In the genomic region with DNA sequence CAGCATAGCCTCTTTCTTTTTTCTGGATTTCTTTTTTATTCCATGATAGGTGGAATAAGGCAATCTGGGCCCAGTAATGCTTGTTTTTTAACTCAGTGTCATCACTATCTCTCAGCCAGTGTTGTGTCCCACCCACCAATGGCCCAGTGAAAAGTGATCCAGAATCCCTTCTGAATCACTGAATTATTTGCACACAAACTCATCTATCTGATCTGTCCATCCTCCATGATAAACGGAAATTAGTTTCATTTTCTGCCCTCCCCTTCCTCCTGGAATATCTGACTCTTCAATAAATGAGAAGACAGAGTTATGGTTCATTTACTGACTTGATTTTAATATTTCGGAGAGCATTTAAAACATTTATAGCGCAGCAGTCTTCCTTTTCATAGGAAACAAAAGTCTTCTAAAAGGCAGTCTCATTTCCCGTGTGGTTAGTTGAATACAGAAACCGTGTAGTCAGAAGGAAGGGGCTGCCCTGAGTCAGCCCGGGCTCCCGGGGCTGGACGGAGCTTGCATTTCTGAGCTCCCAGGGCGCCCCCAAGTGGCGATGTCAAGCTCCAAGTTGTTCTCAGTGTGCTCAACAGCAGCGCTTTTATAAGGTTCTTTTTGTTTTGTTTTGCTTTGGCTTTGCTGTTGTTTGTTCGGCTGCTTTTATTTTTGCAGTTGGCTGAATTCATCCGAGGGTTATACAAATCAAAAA, we compare ENCODE assay signal across 9 cellular contexts. TPM values are rescaled to one million over a fixed set of nuclear protein-coding genes. Genes with fewer than 3 reads are reported as not detected.
DNase-seq lines count a peak whose midpoint lies in the region; ATAC-seq and TF ChIP-seq lines count a peak whose summit lies in the region.
"Not testable (repeated sequence)": the region's sequence is repeated elsewhere in the genome, so short reads cannot be mapped to it uniquely, and the experiment has no call there.
"Had no signal": no experiment of that assay in that cellular context is flagged by ENCODE, and none has a peak within 500 bp of the region (broad histone marks: within the 10 kb centered on the region; RNA-seq: fewer than 3 reads in every experiment).

No MANE protein-coding gene starts in this region.

- H3K4me3 Mint-ChIP-seq in activated T-cell treated with anti-CD3 and anti-CD28 coated beads, Interleukin-2, amount 50 U/mL, for 4 hours, result not testable (repeated sequence)

- H3K79me2 ChIP-seq in PC-3 (ENCODE audit: low read length), result not testable (repeated sequence)

- H3K9me2 ChIP-seq in PC-3 (replicated peaks; ENCODE audit: low read length), result not testable (repeated sequence)

- intact Hi-C loops in PC-3 (cut with micrococcal nuclease); Right ventricle myocardium superior (cut with DNase I); psoas muscle (cut with DNase I): not testable (repeated sequence)

- H3K4me3 ChIP-seq in PC-3 (ENCODE audit: low read length); psoas muscle: not testable (repeated sequence)

- not testable (repeated sequence) for H2AFZ ChIP-seq in PC-3 (ENCODE audit: low read length)

- not testable (repeated sequence) for H4K20me1 ChIP-seq in PC-3 (ENCODE audit: low read length)

- not testable (repeated sequence) for DNase-seq in PC-3; activated T-cell treated with anti-CD3 and anti-CD28 coated beads, Interleukin-2, amount 50 U/mL, for 4 hours; Right ventricle myocardium superior
- peak; percentile 54 to 69 for DNase-seq in psoas muscle

- not testable (repeated sequence) for H3K27me3 ChIP-seq in PC-3 (ENCODE audit: low read length); psoas muscle (ENCODE audit: insufficient read depth in 3 of 3, low read length in 2 of 3)

- H3K9ac ChIP-seq in PC-3 (ENCODE audit: low read length), result not testable (repeated sequence)

- not testable (repeated sequence) for H3K27ac ChIP-seq in PC-3 (ENCODE audit: low read length); psoas muscle

- not testable (repeated sequence) for H3K27me3 Mint-ChIP-seq in activated T-cell treated with anti-CD3 and anti-CD28 coated beads, Interleukin-2, amount 50 U/mL, for 4 hours (ENCODE audit: low read depth)

- H3F3A ChIP-seq in PC-3 (ENCODE audit: low read length, unreplicated experiment), result not testable (repeated sequence)

- ATAC-seq in GM18867 (IDR thresholded peaks at IDR 0.05; ENCODE audit: unreplicated experiment), result peak; percentile 96
- peak; percentile 92 for ATAC-seq in GM21619 (IDR thresholded peaks at IDR 0.05; ENCODE audit: unreplicated experiment)
- ATAC-seq in HG03066 (IDR thresholded peaks at IDR 0.05; ENCODE audit: low read depth, unreplicated experiment), result peak; percentile 79
- ATAC-seq in PC-3, result peak; percentile 71
- peak; percentile 99 for ATAC-seq in activated T-cell treated with anti-CD3 and anti-CD28 coated beads, Interleukin-2, amount 50 U/mL, for 4 hours
- peak; percentile 55 for ATAC-seq in Right ventricle myocardium superior (ENCODE audit: poor library complexity)
- peak in 3 of 4 donors; percentile 56 to 82 (median 64) for ATAC-seq in psoas muscle

- CTCF ChIA-PET in PC-3 (lab: Charles Lee), result not testable (repeated sequence)

- not testable (repeated sequence) for H3K4me1 Mint-ChIP-seq in activated T-cell treated with anti-CD3 and anti-CD28 coated beads, Interleukin-2, amount 50 U/mL, for 4 hours (ENCODE audit: low read depth)

- not testable (repeated sequence) for TF ChIP-seq CTCF in PC-3 (conservative IDR thresholded peaks at IDR 0.05; ENCODE audit: low read depth, low read length); psoas muscle (IDR thresholded peaks at IDR 0.05)

- not testable (repeated sequence) for H3K4me1 ChIP-seq in PC-3 (ENCODE audit: insufficient read depth, low read length); psoas muscle

- not testable (repeated sequence) for H3K36me3 Mint-ChIP-seq in activated T-cell treated with anti-CD3 and anti-CD28 coated beads, Interleukin-2, amount 50 U/mL, for 4 hours (ENCODE audit: insufficient read depth)

- not testable (repeated sequence) for BruUV-seq in PC-3 (replicated peaks; lab: Mats Ljungman, UMichigan)

- H3K9me3 Mint-ChIP-seq in activated T-cell treated with anti-CD3 and anti-CD28 coated beads, Interleukin-2, amount 50 U/mL, for 4 hours, result not testable (repeated sequence)

- not testable (repeated sequence) for H3K9me3 ChIP-seq in PC-3 (ENCODE audit: low read length); psoas muscle

- POLR2A ChIA-PET in PC-3 (lab: Charles Lee; ENCODE audit: unreplicated experiment), result not testable (repeated sequence)

- not testable (repeated sequence) for H3K4me2 ChIP-seq in PC-3 (ENCODE audit: low read length)

- WGBS in psoas muscle, 3 donors, result 1 to 4% methylated on average over 4 to 7 of the region's 13 CpGs; no CpG with 5 or more reads in 1 of the 3 donors

- H3K36me3 ChIP-seq in PC-3 (ENCODE audit: low read depth, low read length); psoas muscle (ENCODE audit: insufficient read depth in 1 of 2, low read depth in 1 of 2): not testable (repeated sequence)

RNA-seq across cellular contexts. Expression of a gene that starts 12.6 kb away (rescaled TPM):
- total RNA-seq in PC-3 (2014; rRNA removed) (not detected in 2 replicates), Right ventricle myocardium superior (0.19 TPM), psoas muscle (1 to 10 TPM in 1 of 4 donors, under 1 TPM in 3; 0.57 to 1.8 (median 0.88) TPM)
- total RNA-seq in activated T-cell treated with anti-CD3 and anti-CD28 coated beads, Interleukin-2, amount 50 U/mL, for 4 hours, result not detected
- under 1 TPM; 0.18 to 0.23 (median 0.22) TPM for polyA plus RNA-seq in psoas muscle
- total RNA-seq: thoracic aorta had no signal
- polyA plus RNA-seq: keratinocyte had no signal
